In genomic region chr17:1116602-1117001, GRCh38 we compare ENCODE assay signal across 17 cellular contexts.
"Had no signal": no experiment of that assay in that cellular context is flagged by ENCODE, and none has a peak within 500 bp of the region (broad histone marks: within the 10 kb centered on the region; RNA-seq: fewer than 3 reads in every experiment).

No MANE protein-coding gene starts in this region.

- H3K9me3 Mint-ChIP-seq: activated T-helper 2 cell treated with anti-CD3 and anti-CD28 coated beads, Interferon-gamma antibody, Interleukin-2, Interleukin-4, amounts not matched to agents 10 μg/mL and 5 μg/mL and 100 μg/mL, durations not matched to agents 14 hours and 24 hours and 36 hours had no signal

- ATAC-seq: left ventricle myocardium superior had no signal

- H3K27ac ChIP-seq: uterus had no signal

- H3K27me3 Mint-ChIP-seq: activated naive CD8-positive, alpha-beta T cell had no signal

- H3K9me3 ChIP-seq: esophagus squamous epithelium, SK-N-SH, stomach, thoracic aorta, uterus had no signal

- H3K36me3 Mint-ChIP-seq: activated naive CD8-positive, alpha-beta T cell had no signal

- H3K4me3 Mint-ChIP-seq: activated naive CD8-positive, alpha-beta T cell had no signal

- H3K36me3 ChIP-seq: esophagus squamous epithelium, thoracic aorta, uterus had no signal

- H3K27me3 ChIP-seq: esophagus squamous epithelium, stomach, uterus had no signal

- H3K4me3 ChIP-seq: esophagus squamous epithelium, stomach, thoracic aorta, uterus had no signal

- DNase-seq: activated T-cell treated with anti-CD3 and anti-CD28 coated beads for 4 hours; anterior cingulate cortex; esophagus squamous epithelium; foreskin fibroblast; head of caudate nucleus; islet precursor cell; left ventricle myocardium superior; mesendoderm; posterior cingulate gyrus; SK-N-SH; stimulated activated CD4-positive, alpha-beta T cell treated with anti-CD3 and anti-CD28 coated beads, Interleukin-15, amount 100 ng/mL, for 24 hours; stimulated activated CD4-positive, alpha-beta T cell treated with anti-CD3 and anti-CD28 coated beads, Interleukin-4, amount 100 ng/mL, for 4 hours; stomach; uterus had no signal
